ENCODE assay signal across 8 cellular contexts in genomic region chr1:181179980-181180964, GRCh38.
DNase-seq lines count a peak whose midpoint lies in the region; ATAC-seq and TF ChIP-seq lines count a peak whose summit lies in the region.

No MANE protein-coding gene starts in this region.

- intact Hi-C loops in posterior cingulate gyrus (cut with DNase I) = no loop called here

- H3K27me3 ChIP-seq in foreskin keratinocyte = peaks cover 9% of the 10 kb centered on the region

- H3K27ac ChIP-seq in foreskin keratinocyte = no peak overlapping the region

- H3K4me1 ChIP-seq in foreskin keratinocyte = no peaks in the 10 kb centered on the region

- TF ChIP-seq CTCF in foreskin keratinocyte (conservative IDR thresholded peaks at IDR 0.05) = no peak

- peak; percentile 51 for ATAC-seq in foreskin keratinocyte

- DNase-seq in Daoy (ENCODE audit: low read depth) = peak; percentile 48
- peak; percentile 81 for DNase-seq in NCI-H187 treated with DMSO at 0.1 percent for 48 hours (lab: John Stamatoyannopoulos, UW)
- DNase-seq in activated CD8-positive, alpha-beta memory T cell treated with anti-CD3 and anti-CD28 coated beads, Interleukin-2, amount 50 U/mL, for 4 hours = peak; percentile 23
- DNase-seq in foreskin keratinocyte = no peak
- DNase-seq in posterior cingulate gyrus = peak; percentile 56 to 96 (median 78)
- no peak for DNase-seq in DMS114 treated with DMSO at 0.1 percent for 48 hours (lab: John Stamatoyannopoulos, UW; ENCODE audit: unreplicated experiment)
- no peak for DNase-seq in KG1 (lab: John Stamatoyannopoulos, UW)
- DNase-seq in NCI-H2029 (lab: John Stamatoyannopoulos, UW) = no peak

Comparison
In these comparisons a context has a peak if more than half of its experiments do, and no peak if none do; other contexts are left out.
1. DNase-seq: peak in Daoy (single experiment), NCI-H187 treated with DMSO at 0.1 percent for 48 hours (single experiment), activated CD8-positive, alpha-beta memory T cell treated with anti-CD3 and anti-CD28 coated beads, Interleukin-2, amount 50 U/mL, for 4 hours (single experiment) and posterior cingulate gyrus (10 of 10); none in foreskin keratinocyte (0 of 2), DMS114 treated with DMSO at 0.1 percent for 48 hours (single experiment), KG1 (single experiment) and NCI-H2029 (single experiment).